ENCODE assay signal across 24 cellular contexts in genomic region chr10:100882251-100882643, GRCh38. TPM values are rescaled to one million over a fixed set of nuclear protein-coding genes. Genes with fewer than 3 reads are reported as not detected.
DNase-seq lines count a peak whose midpoint lies in the region; FAIRE-seq and TF ChIP-seq lines count a peak whose summit lies in the region.
"Had no signal": no experiment of that assay in that cellular context is flagged by ENCODE, and none has a peak within 500 bp of the region (broad histone marks: within the 10 kb centered on the region; RNA-seq: fewer than 3 reads in every experiment).

No MANE protein-coding gene starts in this region.

- no peaks in the 10 kb centered on the region for H3K79me1 ChIP-seq in mesenchymal stem cell (replicated peaks; ENCODE audit: low read length, poor library complexity, severe bottlenecking)

- no peaks in the 10 kb centered on the region for H3K79me2 ChIP-seq in astrocyte (ENCODE audit: insufficient read depth, low read length)

- H3K14ac ChIP-seq in mesenchymal stem cell (ENCODE audit: low read length in 2 of 2) = peak overlapping the region in 1 of 2 experiments; percentile 28

- H3K27ac Mint-ChIP-seq in astrocyte (ENCODE audit: unreplicated experiment) = no peak overlapping the region
- H3K27ac Mint-ChIP-seq: activated naive CD8-positive, alpha-beta T cell treated with anti-CD3 and anti-CD28 coated beads, Interleukin-2, amount 10 ng/mL, durations not matched to agents 7 days and 5 days; stimulated activated naive CD8-positive, alpha-beta T cell treated with anti-CD3 and anti-CD28 coated beads, Interleukin-15, Interleukin-2, amounts not matched to agents 100 ng/mL and 50 ng/mL, for 24 hours; T-helper 1 cell treated with Interleukin-12 subunit alpha and Interleukin-12 subunit beta and Interleukin-4 antibody, amounts not matched to agents 30 μg/mL and 1 μg/mL, for 36 hours had no signal

- H3K4me1 Mint-ChIP-seq in astrocyte (ENCODE audit: low read depth, unreplicated experiment) = peaks cover 3% of the 10 kb centered on the region
- H3K4me1 Mint-ChIP-seq: CD8-positive, alpha-beta memory T cell had no signal

- no peaks in the 10 kb centered on the region for H3K27me3 ChIP-seq in astrocyte (ENCODE audit: insufficient read depth, low read length)
- H3K27me3 ChIP-seq in mesenchymal stem cell (ENCODE audit: control insufficient read depth in 1 of 2, insufficient read depth in 1 of 2, low read length in 2 of 2) = peaks cover 10 to 26% of the 10 kb centered on the region in 2 experiments
- H3K27me3 ChIP-seq in skeletal muscle satellite cell (ENCODE audit: control insufficient read depth, insufficient read depth, low read length) = peaks cover 4% of the 10 kb centered on the region
- H3K27me3 ChIP-seq: thyroid gland had no signal

- H2BK15ac ChIP-seq in mesenchymal stem cell (ENCODE audit: low read depth, poor library complexity, severe bottlenecking) = peak overlapping the region; percentile 71

- TF ChIP-seq POLR2A in erythroblast (IDR thresholded peaks at IDR 0.05; ENCODE audit: low read length) = no peak

- H2BK120ac ChIP-seq in mesenchymal stem cell (ENCODE audit: low read depth, low read length) = no peak overlapping the region

- WGBS in mesenchymal stem cell = 80% methylated on average over 8 of the region's 8 CpGs

- H2BK12ac ChIP-seq in mesenchymal stem cell (ENCODE audit: low read length in 2 of 2) = peak overlapping the region in 1 of 2 experiments; percentile 83

- no peak overlapping the region for H2BK5ac ChIP-seq in mesenchymal stem cell (ENCODE audit: low read depth, low read length, poor library complexity, severe bottlenecking)

- H3K9me3 Mint-ChIP-seq in astrocyte (ENCODE audit: unreplicated experiment) = no peaks in the 10 kb centered on the region
- H3K9me3 Mint-ChIP-seq: activated naive CD8-positive, alpha-beta T cell treated with anti-CD3 and anti-CD28 coated beads, Interleukin-2, amount 10 ng/mL, durations not matched to agents 7 days and 5 days; CD8-positive, alpha-beta memory T cell; stimulated activated naive CD8-positive, alpha-beta T cell treated with anti-CD3 and anti-CD28 coated beads, Interleukin-15, Interleukin-2, amounts not matched to agents 100 ng/mL and 50 ng/mL, for 24 hours; T-helper 1 cell treated with Interleukin-12 subunit alpha and Interleukin-12 subunit beta and Interleukin-4 antibody, amounts not matched to agents 30 μg/mL and 1 μg/mL, for 36 hours had no signal

- H4K91ac ChIP-seq in mesenchymal stem cell (ENCODE audit: low read length) = no peak overlapping the region

- H3K4ac ChIP-seq in mesenchymal stem cell (ENCODE audit: low read depth in 1 of 2, low read length in 2 of 2) = no peak overlapping the region

- H3K36me3 ChIP-seq in astrocyte (ENCODE audit: insufficient read depth, low read length) (no peaks in the 10 kb centered on the region), mesenchymal stem cell (ENCODE audit: control insufficient read depth in 1 of 2, insufficient read depth in 2 of 2, low read depth in 1 of 2, low read length in 2 of 2) (no peaks in the 10 kb centered on the region), skeletal muscle satellite cell (ENCODE audit: insufficient read depth, low read length) (no peaks in the 10 kb centered on the region)
- H3K36me3 ChIP-seq: neutrophil, thyroid gland had no signal

- peak overlapping the region; percentile 28 to 42 for H3K18ac ChIP-seq in mesenchymal stem cell (ENCODE audit: low read depth in 1 of 2, low read length in 2 of 2)

- no peaks in the 10 kb centered on the region for H3K36me3 Mint-ChIP-seq in astrocyte (ENCODE audit: low read depth, unreplicated experiment)
- H3K36me3 Mint-ChIP-seq: activated naive CD8-positive, alpha-beta T cell treated with anti-CD3 and anti-CD28 coated beads, Interleukin-2, amount 10 ng/mL, durations not matched to agents 7 days and 5 days; CD8-positive, alpha-beta memory T cell had no signal

- H4K8ac ChIP-seq in mesenchymal stem cell (ENCODE audit: low read length) = peak overlapping the region; percentile 32

- no peak overlapping the region for H3K23ac ChIP-seq in mesenchymal stem cell (ENCODE audit: low read length in 2 of 2)

- no peak overlapping the region for H2AK5ac ChIP-seq in mesenchymal stem cell (ENCODE audit: low read length, severe bottlenecking)

- H2AFZ ChIP-seq in astrocyte (ENCODE audit: low read depth, low read length) (peak overlapping the region; percentile 54), mesenchymal stem cell (ENCODE audit: low read depth, low read length) (no peak overlapping the region)

- no peaks in the 10 kb centered on the region for H3K9me3 ChIP-seq in astrocyte (ENCODE audit: insufficient read depth, low read depth, low read length)
- no peaks in the 10 kb centered on the region for H3K9me3 ChIP-seq in mesenchymal stem cell (ENCODE audit: control insufficient read depth, low read length)
- no peaks in the 10 kb centered on the region for H3K9me3 ChIP-seq in skeletal muscle satellite cell (replicated peaks; ENCODE audit: low read length)
- H3K9me3 ChIP-seq: neutrophil, SK-N-SH, thyroid gland had no signal

- H3K4me1 ChIP-seq in astrocyte (ENCODE audit: insufficient read depth, low read length) (peaks cover 29% of the 10 kb centered on the region), mesenchymal stem cell (ENCODE audit: control insufficient read depth, insufficient read depth, low read depth, low read length) (peaks cover 8% of the 10 kb centered on the region), skeletal muscle satellite cell (ENCODE audit: control insufficient read depth, insufficient read depth, low read length) (peaks cover 38% of the 10 kb centered on the region)

- H3K4me3 ChIP-seq in astrocyte (ENCODE audit: insufficient read depth, low read depth, low read length) (no peak overlapping the region), mesenchymal stem cell (ENCODE audit: insufficient read depth in 1 of 2, low read depth in 1 of 2, low read length in 2 of 2) (no peak overlapping the region), skeletal muscle satellite cell (ENCODE audit: low read length) (peak overlapping the region; percentile 40)
- H3K4me3 ChIP-seq: K562, thyroid gland had no signal

- H3K4me3 Mint-ChIP-seq in astrocyte (ENCODE audit: unreplicated experiment) = no peak overlapping the region
- H3K4me3 Mint-ChIP-seq: activated naive CD8-positive, alpha-beta T cell treated with anti-CD3 and anti-CD28 coated beads, Interleukin-2, amount 10 ng/mL, durations not matched to agents 7 days and 5 days; CD8-positive, alpha-beta memory T cell; stimulated activated naive CD8-positive, alpha-beta T cell treated with anti-CD3 and anti-CD28 coated beads, Interleukin-15, Interleukin-2, amounts not matched to agents 100 ng/mL and 50 ng/mL, for 24 hours; T-helper 1 cell treated with Interleukin-12 subunit alpha and Interleukin-12 subunit beta and Interleukin-4 antibody, amounts not matched to agents 30 μg/mL and 1 μg/mL, for 36 hours had no signal

- H3K9ac ChIP-seq in astrocyte (ENCODE audit: low read length) (peak overlapping the region; percentile 35), mesenchymal stem cell (ENCODE audit: low read length) (peak overlapping the region; percentile 44), skeletal muscle satellite cell (ENCODE audit: low read depth, low read length) (peak overlapping the region; percentile 55)
- H3K9ac ChIP-seq: SK-N-SH had no signal

- H3K27me3 Mint-ChIP-seq in astrocyte (ENCODE audit: low read depth, unreplicated experiment) = peaks cover 74% of the 10 kb centered on the region

- peak overlapping the region; percentile 42 for H3K27ac ChIP-seq in astrocyte (ENCODE audit: low read depth, low read length)
- H3K27ac ChIP-seq in mesenchymal stem cell (ENCODE audit: low read length, poor library complexity, severe bottlenecking) = no peak overlapping the region
- H3K27ac ChIP-seq: neutrophil, thyroid gland had no signal

- no peak for FAIRE-seq in astrocyte (lab: Jason Lieb, UNC)
- no peak for FAIRE-seq in GM19239 (lab: Jason Lieb, UNC)
- FAIRE-seq: H1, K562 had no signal

- DNase-seq in activated effector memory CD4-positive, alpha-beta T cell treated with anti-CD3 and anti-CD28 coated beads, Interleukin-2, amount 50 U/mL, for 16 hours = peak; percentile 37
- DNase-seq in activated effector memory CD4-positive, alpha-beta T cell treated with Interleukin-2 at 50 U/mL for 16 hours = no peak
- no peak for DNase-seq in astrocyte (ENCODE audit: low read depth)
- DNase-seq in mesenchymal stem cell = no peak
- DNase-seq in GM19239 (ENCODE audit: insufficient read length, low spot score) = no peak
- no peak for DNase-seq in erythroblast (lab: John Stamatoyannopoulos, UW)
- DNase-seq in pons (ENCODE audit: low spot score) = no peak
- DNase-seq: 8988T; activated naive CD8-positive, alpha-beta T cell treated with anti-CD3 and anti-CD28 coated beads, Interleukin-2, amount 10 ng/mL, durations not matched to agents 7 days and 5 days; activated T-cell treated with anti-CD3 and anti-CD28 coated beads for 4 hours; CD8-positive, alpha-beta memory T cell; DMS153; islet precursor cell; NCI-H1417 treated with DMSO at 0.1 percent for 48 hours; NCI-H2107; NCI-H748 treated with DMSO at 0.1 percent for 48 hours; SK-N-SH; thyroid gland had no signal

- H4K20me1 ChIP-seq in astrocyte (ENCODE audit: insufficient read depth, low read length) = no peaks in the 10 kb centered on the region

- peak overlapping the region; percentile 75 for H3K4me2 ChIP-seq in astrocyte (ENCODE audit: low read length)
- H3K4me2 ChIP-seq in mesenchymal stem cell (ENCODE audit: low read length, poor library complexity, severe bottlenecking) = no peak overlapping the region
- peak overlapping the region; percentile 69 for H3K4me2 ChIP-seq in skeletal muscle satellite cell (ENCODE audit: low read length)
- H3K4me2 ChIP-seq: SK-N-SH had no signal

- no peak for TF ChIP-seq CTCF in astrocyte (IDR thresholded peaks at IDR 0.05; ENCODE audit: insufficient read depth, low read depth, low read length)

RNA-seq across cellular contexts. Expression of gene SLF2, which starts 30.5 kb away (rescaled TPM):
- total RNA-seq in astrocyte = 19.6 and 20.3 TPM in 2 replicates
- 18.2 TPM for polyA plus RNA-seq in mesenchymal stem cell (2013, experiment 1 of 2)
- polyA plus RNA-seq in mesenchymal stem cell (2013, experiment 2 of 2) = 18.0 TPM
- total RNA-seq in skeletal muscle satellite cell (2012; rRNA removed) = 21.6 and 30.4 TPM in 2 replicates
